ENCODE assay signal across 16 cellular contexts in genomic region chr2:74760875-74761630, GRCh38.
"Had no signal": no experiment of that assay in that cellular context is flagged by ENCODE, and none has a peak within 500 bp of the region (broad histone marks: within the 10 kb centered on the region; RNA-seq: fewer than 3 reads in every experiment).

No MANE protein-coding gene starts in this region.

- H3K4me3 ChIP-seq: esophagus muscularis mucosa had no signal

- H3K27me3 ChIP-seq: esophagus muscularis mucosa had no signal

- H3K27ac ChIP-seq: esophagus muscularis mucosa had no signal

- H3K27me3 Mint-ChIP-seq: activated naive CD8-positive, alpha-beta T cell treated with anti-CD3 and anti-CD28 coated beads for 36 hours; stimulated activated memory B cell treated with anti-CD40 and anti-IgM and Interleukin-4, amounts not matched to agents 10 μg/mL and 1 μg/mL and 100 μg/mL, for 72 hours; T-helper 17 cell had no signal

- ATAC-seq: left ventricle myocardium superior; stimulated activated memory B cell treated with anti-CD40 and anti-IgM and Interleukin-4, amounts not matched to agents 10 μg/mL and 1 μg/mL and 100 μg/mL, for 72 hours; T-helper 17 cell had no signal

- H3K4me3 Mint-ChIP-seq: activated CD4-positive, alpha-beta T cell treated with anti-CD3 and anti-CD28 coated beads, Interleukin-2, amount 10 ng/mL, durations not matched to agents 7 days and 5 days; activated naive CD8-positive, alpha-beta T cell treated with anti-CD3 and anti-CD28 coated beads for 36 hours; brain; central memory CD8-positive, alpha-beta T cell; mesothelial cell of epicardium; neural crest cell; stimulated activated memory B cell treated with anti-CD40 and anti-IgM and Interleukin-4, amounts not matched to agents 10 μg/mL and 1 μg/mL and 100 μg/mL, for 72 hours; T-helper 17 cell had no signal

- H3K36me3 ChIP-seq: esophagus muscularis mucosa had no signal

- DNase-seq: activated CD4-positive, alpha-beta T cell treated with anti-CD3 and anti-CD28 coated beads, Interleukin-2, amount 10 ng/mL, durations not matched to agents 7 days and 5 days; activated CD8-positive, alpha-beta memory T cell treated with anti-CD3 and anti-CD28 coated beads, Interleukin-2, amount 50 U/mL, for 48 hours; activated gamma-delta T cell treated with Interleukin-2 at 50 U/mL for 16 hours; activated naive CD8-positive, alpha-beta T cell treated with anti-CD3 and anti-CD28 coated beads for 36 hours; cortex of kidney; effector CD4-positive, alpha-beta T cell; left ventricle myocardium superior; stimulated activated CD4-positive, alpha-beta T cell treated with anti-CD3 and anti-CD28 coated beads, Interleukin-2, amount 100 ng/mL, for 48 hours; T-helper 17 cell; trophoblast cell had no signal

- H3K27ac Mint-ChIP-seq: activated CD4-positive, alpha-beta T cell treated with anti-CD3 and anti-CD28 coated beads, Interleukin-2, amount 10 ng/mL, durations not matched to agents 7 days and 5 days; activated naive CD8-positive, alpha-beta T cell treated with anti-CD3 and anti-CD28 coated beads for 36 hours; brain; mesothelial cell of epicardium; stimulated activated memory B cell treated with anti-CD40 and anti-IgM and Interleukin-4, amounts not matched to agents 10 μg/mL and 1 μg/mL and 100 μg/mL, for 72 hours; T-helper 17 cell had no signal

- H3K9me3 Mint-ChIP-seq: central memory CD8-positive, alpha-beta T cell had no signal
